In genomic region chr6:138087549-138087948, GRCh38 we compare ENCODE assay signal across 16 cellular contexts. TPM values are rescaled to one million over a fixed set of nuclear protein-coding genes. Genes with fewer than 3 reads are reported as not detected.
A peak's percentile ranks its signal among the peaks of the same experiment; 100 is the strongest.
DNase-seq lines count a peak whose midpoint lies in the region; ATAC-seq and TF ChIP-seq lines count a peak whose summit lies in the region.
"Had no signal": no experiment of that assay in that cellular context is flagged by ENCODE, and none has a peak within 500 bp of the region (broad histone marks: within the 10 kb centered on the region; RNA-seq: fewer than 3 reads in every experiment).

No MANE protein-coding gene starts in this region.

- H3K27me3 Mint-ChIP-seq in Calu3 (ENCODE audit: unreplicated experiment), result no peaks in the 10 kb centered on the region

- no peak overlapping the region for H2BK15ac ChIP-seq in mesenchymal stem cell (ENCODE audit: low read depth, poor library complexity, severe bottlenecking)

- H3K9ac ChIP-seq in mesenchymal stem cell (ENCODE audit: low read length), result no peak overlapping the region
- H3K9ac ChIP-seq: BLaER1 treated with 17β-estradiol and CSF1 and Interleukin-3, amounts not matched to agents 10 nM and 100 nM had no signal

- H3K4me3 ChIP-seq in body of pancreas (no peak overlapping the region), mesenchymal stem cell (ENCODE audit: insufficient read depth in 1 of 2, low read depth in 1 of 2, low read length in 2 of 2) (no peak overlapping the region)
- H3K4me3 ChIP-seq: BLaER1 treated with 17β-estradiol and CSF1 and Interleukin-3, amounts not matched to agents 10 nM and 100 nM; heart left ventricle; ovary had no signal

- intact Hi-C loops in Calu3 (cut with micrococcal nuclease; ENCODE audit: unreplicated experiment), result loop anchor here (5.0 kb wide), 2 partner anchors 50 to 80 kb away; no protein-coding TSS in a partner anchor
- intact Hi-C loops in body of pancreas (cut with DNase I), result no loop called here

- no peak for TF ChIP-seq POLR2A in body of pancreas (IDR thresholded peaks at IDR 0.05)

- H3K27me3 ChIP-seq in body of pancreas, result no peaks in the 10 kb centered on the region
- no peaks in the 10 kb centered on the region for H3K27me3 ChIP-seq in mesenchymal stem cell (ENCODE audit: control insufficient read depth in 1 of 2, insufficient read depth in 1 of 2, low read length in 2 of 2)
- H3K27me3 ChIP-seq: BLaER1 treated with 17β-estradiol and CSF1 and Interleukin-3, amounts not matched to agents 10 nM and 100 nM; heart left ventricle; ovary had no signal

- peak overlapping the region; percentile 10 to 80 for H3K4ac ChIP-seq in mesenchymal stem cell (ENCODE audit: low read depth in 1 of 2, low read length in 2 of 2)

- TF ChIP-seq CTCF in Calu3 (IDR thresholded peaks at IDR 0.05; ENCODE audit: unreplicated experiment) (no peak), body of pancreas (IDR thresholded peaks at IDR 0.05) (no peak)

- H3K18ac ChIP-seq in mesenchymal stem cell (ENCODE audit: low read depth in 1 of 2, low read length in 2 of 2), result peak overlapping the region; percentile 5 to 81

- peak overlapping the region; percentile 90 for H4K91ac ChIP-seq in mesenchymal stem cell (ENCODE audit: low read length)

- peak overlapping the region; percentile 92 for H3K27ac Mint-ChIP-seq in Calu3 (ENCODE audit: unreplicated experiment)
- H3K27ac Mint-ChIP-seq: memory B cell; stimulated activated effector memory CD8-positive, alpha-beta T cell treated with anti-CD3 and anti-CD28 coated beads, Interleukin-12 subunit alpha, Interleukin-12 subunit beta, amount 100 ng/mL, for 72 hours had no signal

- H3K27ac ChIP-seq in body of pancreas, result peak overlapping the region in 3 of 4 donors; percentile 51 to 70 (median 53)
- H3K27ac ChIP-seq in mesenchymal stem cell (ENCODE audit: low read length, poor library complexity, severe bottlenecking), result peak overlapping the region; percentile 93
- H3K27ac ChIP-seq: BLaER1 treated with 17β-estradiol and CSF1 and Interleukin-3, amounts not matched to agents 10 nM and 100 nM; heart left ventricle; ovary had no signal

- H4K8ac ChIP-seq in mesenchymal stem cell (ENCODE audit: low read length), result no peak overlapping the region

- H2BK12ac ChIP-seq in mesenchymal stem cell (ENCODE audit: low read length in 2 of 2), result peak overlapping the region; percentile 23 to 91

- H3K36me3 ChIP-seq in body of pancreas (replicated peaks in 1 of 2; ENCODE audit: insufficient read depth in 1 of 2, low read depth in 2 of 2), result peaks cover 0 to 3% of the 10 kb centered on the region in 2 donors
- peaks cover 4 to 12% of the 10 kb centered on the region in 2 experiments for H3K36me3 ChIP-seq in mesenchymal stem cell (ENCODE audit: control insufficient read depth in 1 of 2, insufficient read depth in 2 of 2, low read depth in 1 of 2, low read length in 2 of 2)
- H3K36me3 ChIP-seq: BLaER1 treated with 17β-estradiol and CSF1 and Interleukin-3, amounts not matched to agents 10 nM and 100 nM; ovary had no signal

- peaks cover 19% of the 10 kb centered on the region for H3K36me3 Mint-ChIP-seq in Calu3 (ENCODE audit: insufficient read depth, unreplicated experiment)
- H3K36me3 Mint-ChIP-seq: memory B cell had no signal

- H3K9me3 ChIP-seq in body of pancreas (no peaks in the 10 kb centered on the region), mesenchymal stem cell (ENCODE audit: control insufficient read depth, low read length) (no peaks in the 10 kb centered on the region)
- H3K9me3 ChIP-seq: BLaER1 treated with 17β-estradiol and CSF1 and Interleukin-3, amounts not matched to agents 10 nM and 100 nM; heart left ventricle; ovary had no signal

- H3K9me3 Mint-ChIP-seq in Calu3 (ENCODE audit: low read depth, unreplicated experiment), result no peaks in the 10 kb centered on the region
- H3K9me3 Mint-ChIP-seq: memory B cell; stimulated activated effector memory CD8-positive, alpha-beta T cell treated with anti-CD3 and anti-CD28 coated beads, Interleukin-12 subunit alpha, Interleukin-12 subunit beta, amount 100 ng/mL, for 72 hours had no signal

- ATAC-seq in body of pancreas, result no peak
- no peak for ATAC-seq in GM19452 (IDR thresholded peaks at IDR 0.05; ENCODE audit: unreplicated experiment)
- no peak for ATAC-seq in HG03135 (IDR thresholded peaks at IDR 0.05; ENCODE audit: unreplicated experiment)
- no peak for ATAC-seq in HG03521 (IDR thresholded peaks at IDR 0.05; ENCODE audit: unreplicated experiment)
- ATAC-seq: heart left ventricle; stimulated activated effector memory CD8-positive, alpha-beta T cell treated with anti-CD3 and anti-CD28 coated beads, Interleukin-12 subunit alpha, Interleukin-12 subunit beta, amount 100 ng/mL, for 72 hours had no signal

- H2BK5ac ChIP-seq in mesenchymal stem cell (ENCODE audit: low read depth, low read length, poor library complexity, severe bottlenecking), result peak overlapping the region; percentile 11

- no TSS peak for BruUV-seq in Calu3 (replicated peaks; lab: Mats Ljungman, UMichigan)

- H3K14ac ChIP-seq in mesenchymal stem cell (ENCODE audit: low read length in 2 of 2), result no peak overlapping the region

- H3K4me1 Mint-ChIP-seq in Calu3 (ENCODE audit: low read depth, unreplicated experiment), result peaks cover 31% of the 10 kb centered on the region
- H3K4me1 Mint-ChIP-seq: stimulated activated effector memory CD8-positive, alpha-beta T cell treated with anti-CD3 and anti-CD28 coated beads, Interleukin-12 subunit alpha, Interleukin-12 subunit beta, amount 100 ng/mL, for 72 hours had no signal

- no peak overlapping the region for H3K4me2 ChIP-seq in mesenchymal stem cell (ENCODE audit: low read length, poor library complexity, severe bottlenecking)

- 51 to 69% methylated on average over 2 of the region's 2 CpGs for WGBS in body of pancreas, 2 donors
- WGBS in mesenchymal stem cell, result 67% methylated on average over 2 of the region's 2 CpGs

- CTCF ChIA-PET in Calu3 (lab: Charles Lee), result interaction anchor here (1.1 to 1.6 kb wide), 2 partner anchors 18 to 81 kb away, joined by 3 to 6 read pairs; no protein-coding TSS in a partner anchor

- no peak overlapping the region for H2AFZ ChIP-seq in mesenchymal stem cell (ENCODE audit: low read depth, low read length)

- peak overlapping the region; percentile 98 for H2AK5ac ChIP-seq in mesenchymal stem cell (ENCODE audit: low read length, severe bottlenecking)

- H3K4me3 Mint-ChIP-seq in Calu3 (ENCODE audit: low read depth, unreplicated experiment), result peak overlapping the region; percentile 43
- H3K4me3 Mint-ChIP-seq: memory B cell; stimulated activated effector memory CD8-positive, alpha-beta T cell treated with anti-CD3 and anti-CD28 coated beads, Interleukin-12 subunit alpha, Interleukin-12 subunit beta, amount 100 ng/mL, for 72 hours had no signal

- DNase-seq in Calu3, result peak; percentile 3
- DNase-seq in NCI-H146 treated with DMSO at 0.1 percent for 48 hours (lab: John Stamatoyannopoulos, UW; ENCODE audit: unreplicated experiment), result peak; percentile 86
- DNase-seq in body of pancreas, result no peak
- DNase-seq in mesenchymal stem cell, result peak; percentile 18
- no peak for DNase-seq in activated T-cell treated with anti-CD3 and anti-CD28 coated beads, Interleukin-2, amount 50 U/mL, for 48 hours
- DNase-seq: effector CD4-positive, alpha-beta T cell; heart left ventricle; NCI-H1694 treated with DMSO at 0.1 percent for 48 hours; ovary; stimulated activated CD4-positive, alpha-beta T cell treated with anti-CD3 and anti-CD28 coated beads, Interleukin-1b, Interleukin-23, amount 100 ng/mL, for 48 hours had no signal

- peaks cover 6% of the 10 kb centered on the region for H3K79me1 ChIP-seq in mesenchymal stem cell (replicated peaks; ENCODE audit: low read length, poor library complexity, severe bottlenecking)

- no peak overlapping the region for H2BK120ac ChIP-seq in mesenchymal stem cell (ENCODE audit: low read depth, low read length)

- no peak overlapping the region for H3K23ac ChIP-seq in mesenchymal stem cell (ENCODE audit: low read length in 2 of 2)

- H3K4me1 ChIP-seq in body of pancreas, result peaks cover 22% of the 10 kb centered on the region
- peaks cover 6% of the 10 kb centered on the region for H3K4me1 ChIP-seq in mesenchymal stem cell (ENCODE audit: control insufficient read depth, insufficient read depth, low read depth, low read length)
- H3K4me1 ChIP-seq: heart left ventricle had no signal

RNA-seq across cellular contexts. Expression of gene PERP, which starts 19.7 kb away (rescaled TPM):
- total RNA-seq in Calu3 (2022), result 96.5 and 103 TPM in 2 replicates
- 10 to 100 TPM; 16.5 to 35.8 TPM for total RNA-seq in body of pancreas
- polyA plus RNA-seq in mesenchymal stem cell (2013, experiment 1 of 2), result 54.7 TPM
- 58.3 TPM for polyA plus RNA-seq in mesenchymal stem cell (2013, experiment 2 of 2)

Comparison
In these comparisons a context has a peak if more than half of its experiments do, and no peak if none do; other contexts are left out.
1. DNase-seq: peak in Calu3 (single experiment), NCI-H146 treated with DMSO at 0.1 percent for 48 hours (single experiment) and mesenchymal stem cell (single experiment); none in body of pancreas (0 of 4) and activated T-cell treated with anti-CD3 and anti-CD28 coated beads, Interleukin-2, amount 50 U/mL, for 48 hours (0 of 2).